18 cellular contexts compared by ENCODE assay signal in genomic region chr3:183924543-183924942, GRCh38. TPM values are rescaled to one million over a fixed set of nuclear protein-coding genes. Genes with fewer than 3 reads are reported as not detected.
DNase-seq lines count a peak whose midpoint lies in the region; ATAC-seq, FAIRE-seq and TF ChIP-seq lines count a peak whose summit lies in the region.
"Had no signal": no experiment of that assay in that cellular context is flagged by ENCODE, and none has a peak within 500 bp of the region (broad histone marks: within the 10 kb centered on the region; RNA-seq: fewer than 3 reads in every experiment).

No MANE protein-coding gene starts in this region.

- in situ Hi-C loops in Panc1 (cut with HindIII; ENCODE audit: low pct_unique_long_range_greater_than_20kb, low sequenced_read_pairs), result no loop called here

- no peak overlapping the region for H2AFZ ChIP-seq in ACC112 (ENCODE audit: low read length, unreplicated experiment)
- H2AFZ ChIP-seq in keratinocyte (ENCODE audit: control insufficient read depth, low read length), result no peak overlapping the region

- CTCF ChIA-PET in Panc1 (lab: Charles Lee), result no interaction called here

- no peaks in the 10 kb centered on the region for H3K79me2 ChIP-seq in ACC112 (ENCODE audit: control insufficient read depth, insufficient read depth, low read length, unreplicated experiment)
- no peaks in the 10 kb centered on the region for H3K79me2 ChIP-seq in keratinocyte (ENCODE audit: control insufficient read depth, insufficient read depth, low read length)

- peaks cover 3% of the 10 kb centered on the region for H3K9me1 ChIP-seq in keratinocyte (ENCODE audit: control insufficient read depth, extremely low read depth, insufficient read depth, low read length)

- H3K4me2 ChIP-seq in keratinocyte (ENCODE audit: control insufficient read depth, extremely low read depth, insufficient read depth, low read depth, low read length), result peak overlapping the region; percentile 77

- DNase-seq in Panc1 (ENCODE audit: low read depth, low spot score) (no peak), epithelial cell of prostate (ENCODE audit: low read depth, low spot score) (no peak), keratinocyte (ENCODE audit: low read depth, low spot score) (no peak)
- DNase-seq in stimulated activated CD4-positive, alpha-beta T cell treated with anti-CD3 and anti-CD28 coated beads, Interleukin-4, amount 100 ng/mL, for 24 hours, result no peak
- DNase-seq in activated T-cell treated with anti-CD3 and anti-CD28 coated beads, Interleukin-2, amount 50 U/mL, for 1 hour, result no peak
- DNase-seq: COR-L47, DMS153, Karpas-422, MM.1S, NCI-H1105 treated with DMSO at 0.1 percent for 48 hours, NCI-H187, NCI-H69 had no signal

- dilution Hi-C loops in keratinocyte (cut with MboI; ENCODE audit: extremely low pct_ligation_motif_present, low sequenced_read_pairs), result no loop called here

- ATAC-seq in Panc1 (peak; percentile 22; the same call in 1 of the 2 replicates), HG03039 (IDR thresholded peaks at IDR 0.05; ENCODE audit: unreplicated experiment) (no peak), HG03280 (IDR thresholded peaks at IDR 0.05; ENCODE audit: unreplicated experiment) (no peak)

- H3K4me1 ChIP-seq in ACC112 (ENCODE audit: control insufficient read depth, insufficient read depth, low read length, unreplicated experiment), result peaks cover 14% of the 10 kb centered on the region
- no peaks in the 10 kb centered on the region for H3K4me1 ChIP-seq in Panc1 (ENCODE audit: control insufficient read depth, insufficient read depth, low read length)
- H3K4me1 ChIP-seq in keratinocyte (ENCODE audit: control insufficient read depth, extremely low read depth, insufficient read depth, low read length), result peaks cover 20% of the 10 kb centered on the region

- peaks cover 4% of the 10 kb centered on the region for H4K20me1 ChIP-seq in keratinocyte (ENCODE audit: control insufficient read depth, extremely low read depth, insufficient read depth, low read length)

- H3K9ac ChIP-seq in keratinocyte (ENCODE audit: control insufficient read depth, extremely low read depth, insufficient read depth, low read length), result peak overlapping the region; percentile 67

- H3K27ac ChIP-seq in ACC112 (ENCODE audit: low read depth, low read length) (peak overlapping the region; percentile 70), Panc1 (ENCODE audit: low read length) (no peak overlapping the region), epithelial cell of prostate (peak overlapping the region; percentile 86), keratinocyte (ENCODE audit: control insufficient read depth, insufficient read depth, low read length) (peak overlapping the region; percentile 89)
- H3K27ac ChIP-seq: C4-2B, SJSA1 had no signal

- H3K9me3 ChIP-seq in Panc1 (ENCODE audit: control insufficient read depth, insufficient read depth, low read depth, low read length), result no peaks in the 10 kb centered on the region
- H3K9me3 ChIP-seq in keratinocyte (ENCODE audit: control insufficient read depth, low read depth, low read length), result no peaks in the 10 kb centered on the region
- H3K9me3 ChIP-seq: SJSA1 had no signal

- no peak for FAIRE-seq in keratinocyte (lab: Jason Lieb, UNC)
- FAIRE-seq: A204.1 had no signal

- no peak for TF ChIP-seq CTCF in Panc1 (IDR thresholded peaks at IDR 0.05)
- TF ChIP-seq CTCF in keratinocyte (optimal IDR thresholded peaks at IDR 0.05 in 1 of 3, IDR thresholded peaks at IDR 0.05 in 1 of 3, conservative IDR thresholded peaks at IDR 0.05 in 1 of 3; ENCODE audit: extremely low read depth in 1 of 3, insufficient read depth in 2 of 3, low read length in 3 of 3), result no peak

- H3K36me3 ChIP-seq in ACC112 (ENCODE audit: insufficient read depth, low read length), result no peaks in the 10 kb centered on the region; the same call in 1 of the 2 replicates
- H3K36me3 ChIP-seq in Panc1 (ENCODE audit: control insufficient read depth, insufficient read depth, low read length), result no peaks in the 10 kb centered on the region
- peaks cover 11 to 19% of the 10 kb centered on the region in 2 experiments for H3K36me3 ChIP-seq in keratinocyte (ENCODE audit: control insufficient read depth in 2 of 2, extremely low read depth in 1 of 2, insufficient read depth in 2 of 2, low read length in 2 of 2)

- POLR2A ChIA-PET in Panc1 (lab: Charles Lee), result no interaction called here

- intact Hi-C loops in Panc1 (cut with micrococcal nuclease; ENCODE audit: unreplicated experiment), result no loop called here

- no TSS peak for BruUV-seq in Panc1 (replicated peaks; lab: Mats Ljungman, UMichigan)

- H3K27me3 ChIP-seq in ACC112 (ENCODE audit: insufficient read depth, low read length) (no peaks in the 10 kb centered on the region), Panc1 (ENCODE audit: control insufficient read depth, insufficient read depth, low read length) (no peaks in the 10 kb centered on the region), keratinocyte (ENCODE audit: control insufficient read depth, extremely low read depth, insufficient read depth, low read length) (no peaks in the 10 kb centered on the region)
- H3K27me3 ChIP-seq: SJSA1 had no signal

- H3K4me3 ChIP-seq in ACC112 (ENCODE audit: low read depth, low read length) (peak overlapping the region; percentile 10; the same call in 1 of the 2 replicates), Panc1 (ENCODE audit: low read depth in 2 of 2, low read length in 2 of 2) (no peak overlapping the region), keratinocyte (ENCODE audit: control insufficient read depth in 2 of 3, extremely low read depth in 1 of 3, insufficient read depth in 2 of 3, low read depth in 1 of 3, low read length in 3 of 3) (peak overlapping the region in 2 of 3 experiments; percentile 16 to 40)
- H3K4me3 ChIP-seq: SJSA1 had no signal

RNA-seq across cellular contexts. Expression of gene PARL, which starts 39.9 kb away (rescaled TPM):
- total RNA-seq in Panc1 (2021; ENCODE audit: unreplicated experiment), result 82.3 TPM
- polyA plus RNA-seq in Panc1 (2012; ENCODE audit: insufficient read length), result 62.1 TPM
- 52.2 to 68.9 TPM (median 61.4 TPM) in 3 replicates for polyA plus RNA-seq in keratinocyte
- 10.4 TPM for polyA plus RNA-seq in keratinocyte (2011; ENCODE audit: low read depth)
- 59.9 and 77.9 TPM in 2 replicates for polyA plus RNA-seq in keratinocyte (2011; cell fraction: cytosol; rRNA removed)
- polyA plus RNA-seq in keratinocyte (2011; cell fraction: nucleus; rRNA removed), result 34.5 and 41.7 TPM in 2 replicates
- 39.9 and 58.6 TPM in 2 replicates for polyA plus RNA-seq in keratinocyte (2012; ENCODE audit: low replicate concordance)
- polyA minus RNA-seq in keratinocyte, result 8.9 to 36.7 TPM (median 22.0 TPM) in 3 replicates
- 30.3 TPM for polyA minus RNA-seq in keratinocyte (2011; cell fraction: cytosol; rRNA and poly(A)+ RNA removed)
- 7.2 and 18.0 TPM in 2 replicates for polyA minus RNA-seq in keratinocyte (2011; cell fraction: nucleus; rRNA and poly(A)+ RNA removed)

Comparison
In these comparisons a context has a peak if more than half of its experiments do, and no peak if none do; other contexts are left out.
1. H3K4me3 ChIP-seq: peak in ACC112 (single experiment) and keratinocyte (2 of 3); none in Panc1 (0 of 2).